ENCODE assay signal across 26 cellular contexts in genomic region chr21:17101696-17102095, GRCh38.
"Had no signal": no experiment of that assay in that cellular context is flagged by ENCODE, and none has a peak within 500 bp of the region (broad histone marks: within the 10 kb centered on the region; RNA-seq: fewer than 3 reads in every experiment).

No MANE protein-coding gene starts in this region.

- DNase-seq: stimulated activated CD4-positive, alpha-beta T cell treated with anti-CD3 and anti-CD28 coated beads, Interleukin-2, amount 100 ng/mL, for 24 hours; stimulated activated CD4-positive, alpha-beta T cell treated with anti-CD3 and anti-CD28 coated beads, Interleukin-2, amount 100 ng/mL, for 48 hours; stimulated activated CD4-positive, alpha-beta T cell treated with anti-CD3 and anti-CD28 coated beads, Interleukin-4, amount 100 ng/mL, for 1 hour; stimulated activated CD4-positive, alpha-beta T cell treated with anti-CD3 and anti-CD28 coated beads, Interleukin-4, amount 100 ng/mL, for 24 hours; stimulated activated CD4-positive, alpha-beta T cell treated with anti-CD3 and anti-CD28 coated beads, Interleukin-4, amount 100 ng/mL, for 4 hours; stimulated activated CD8-positive, alpha-beta memory T cell treated with anti-CD3 and anti-CD28 coated beads, Interleukin-4, amount 100 ng/mL, for 48 hours; stimulated activated naive B cell treated with anti-CD40 and anti-IgM and Interleukin-4, amounts not matched to agents 10 μg/mL and 1 μg/mL and 100 μg/mL, for 72 hours; stimulated activated naive CD4-positive, alpha-beta T cell; stimulated activated naive CD4-positive, alpha-beta T cell treated with Interleukin-2 at 50 U/mL for 16 hours; stimulated activated naive CD8-positive, alpha-beta T cell treated with anti-CD3 and anti-CD28 coated beads, Interleukin-15, amount 100 ng/mL, for 72 hours; stimulated activated naive CD8-positive, alpha-beta T cell treated with anti-CD3 and anti-CD28 coated beads, Interleukin-15, Interleukin-2, amounts not matched to agents 100 U/mL and 50 U/mL, for 24 hours; stomach; substantia nigra; thyroid gland; tibial artery; transverse colon; trophoblast cell; upper lobe of left lung; upper lobe of right lung; uterus had no signal

- H3K27ac ChIP-seq: stomach, suprapubic skin, thoracic aorta, thyroid gland, tibial artery, tibial nerve, transverse colon, upper lobe of left lung, upper lobe of right lung, uterus, vagina had no signal

- ATAC-seq: stimulated activated effector memory CD8-positive, alpha-beta T cell treated with anti-CD3 and anti-CD28 coated beads, Interleukin-12 subunit alpha, Interleukin-12 subunit beta, amount 100 ng/mL, for 72 hours; stimulated activated memory B cell treated with anti-CD40 and anti-IgM and Interleukin-4, amounts not matched to agents 10 μg/mL and 1 μg/mL and 100 μg/mL, for 72 hours; stimulated activated naive B cell treated with anti-CD40 and anti-IgM and Interleukin-4, amounts not matched to agents 10 μg/mL and 1 μg/mL and 100 μg/mL, for 72 hours; stimulated activated naive CD8-positive, alpha-beta T cell treated with anti-CD3 and anti-CD28 coated beads, Interleukin-15, amount 100 ng/mL, for 72 hours; stimulated activated naive CD8-positive, alpha-beta T cell treated with anti-CD3 and anti-CD28 coated beads, Interleukin-15, Interleukin-2, amounts not matched to agents 100 U/mL and 50 U/mL, for 24 hours; upper lobe of right lung had no signal
